ENCODE assay signal across 8 cellular contexts in the genomic region with DNA sequence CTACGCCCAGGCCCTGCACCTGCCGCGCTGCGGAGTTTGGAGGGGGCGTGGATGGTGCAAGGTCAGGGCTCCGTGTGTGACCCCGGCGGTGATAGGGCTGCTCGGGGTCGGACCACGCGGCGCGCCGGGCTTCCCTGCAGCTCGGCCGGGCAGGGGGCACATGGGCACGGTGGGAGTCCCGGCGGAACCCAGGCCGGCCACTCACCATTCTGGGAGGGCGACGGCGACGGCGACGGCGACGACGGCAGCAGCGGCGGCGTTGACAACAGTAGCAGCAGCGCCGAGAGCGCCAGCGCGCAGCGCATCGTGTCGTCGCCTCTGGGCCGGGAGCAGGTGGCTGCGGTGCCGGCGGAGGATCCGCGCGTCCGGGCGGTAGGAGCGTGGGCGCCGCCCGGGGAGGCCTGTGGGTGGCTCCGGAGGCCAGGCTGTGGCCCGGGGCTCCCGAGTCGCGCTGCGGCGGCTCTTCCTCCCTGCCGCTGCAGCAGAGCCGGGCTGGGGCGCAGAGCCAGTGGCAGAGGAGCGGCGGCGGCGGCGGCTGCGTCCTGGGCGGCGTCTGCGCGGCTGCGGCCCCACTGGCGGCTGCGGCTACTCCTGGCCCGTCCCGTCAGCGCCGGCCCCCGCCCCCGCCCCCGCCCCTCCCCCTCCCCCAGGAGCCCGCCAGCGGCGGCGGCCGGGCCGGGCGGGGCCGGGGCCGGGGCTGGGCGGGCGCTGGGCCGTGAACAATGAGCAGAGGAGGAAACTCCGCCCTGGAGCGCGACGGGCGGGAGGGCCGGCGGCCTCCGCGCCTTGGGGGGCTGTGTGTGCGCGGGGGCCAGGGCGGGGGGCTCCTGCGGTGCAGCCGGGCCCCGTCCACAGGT. TPM values are rescaled to one million over a fixed set of nuclear protein-coding genes. Genes with fewer than 3 reads are reported as not detected.
DNase-seq lines count a peak whose midpoint lies in the region; ATAC-seq and TF ChIP-seq lines count a peak whose summit lies in the region.

A gene (minus strand): TSS at position 574 of the 857 bp plus-strand sequence. CDS start 269 bp downstream, at position 305.

- peaks cover 0 to 5% of the 10 kb centered on the region in 2 donors for H3K4me1 ChIP-seq in breast epithelium

- H3K27me3 ChIP-seq in breast epithelium: no peaks in the 10 kb centered on the region

- ATAC-seq in HG02642 (IDR thresholded peaks at IDR 0.05; ENCODE audit: poor library complexity, unreplicated experiment): peak; percentile 70

- peak within 1 kb of the TSS; percentile 63 to 96 (median 68) for H3K4me3 ChIP-seq in breast epithelium
- peak within 1 kb of the TSS; percentile 36 to 52 (median 46) for H3K4me3 ChIP-seq in skin epidermis

- intact Hi-C loops in breast epithelium (cut with DNase I; ENCODE audit: low total_unique reads): no loop called here

- peak within 1 kb of the TSS; percentile 21 to 79 for H3K27ac ChIP-seq in breast epithelium
- peak within 1 kb of the TSS in 12 of 21 experiments; percentile 12 to 81 (median 58) for H3K27ac ChIP-seq in skin epidermis

- in situ Hi-C loops in GM13977 (cut with MboI; ENCODE audit: low pct_unique_long_range_greater_than_20kb, low sequenced_read_pairs, unreplicated experiment): no loop called here

- H3K9me3 ChIP-seq in breast epithelium: no peaks in the 10 kb centered on the region

- H3K36me3 ChIP-seq in breast epithelium: no peaks in the 10 kb centered on the region

- TF ChIP-seq POLR2A in breast epithelium (IDR thresholded peaks at IDR 0.05): no peak

- DNase-seq in GM13977 (ENCODE audit: low spot score): peak; percentile 93
- DNase-seq in NCI-H128 (lab: John Stamatoyannopoulos, UW; ENCODE audit: unreplicated experiment): peak; percentile 47
- DNase-seq in UCSD-AML1 (lab: John Stamatoyannopoulos, UW; ENCODE audit: unreplicated experiment): peak; percentile 45
- peak in 1 of 2 donors; percentile 38 for DNase-seq in breast epithelium (ENCODE audit: low spot score in 2 of 2)
- peak; percentile 91 for DNase-seq in iPS-NIHi7 (ENCODE audit: extremely low spot score)
- DNase-seq in dedifferentiated amniotic fluid mesenchymal stem cell (ENCODE audit: extremely low spot score): no peak

- TF ChIP-seq CTCF in GM13977 (IDR thresholded peaks at IDR 0.05; ENCODE audit: extremely low read depth, insufficient read depth, missing control alignments): no peak
- TF ChIP-seq CTCF in breast epithelium (IDR thresholded peaks at IDR 0.05): no peak

RNA-seq across cellular contexts. Expression of the gene that starts here (rescaled TPM):
- 10 to 100 TPM; 20.3 to 55.6 (median 33.1) TPM for total RNA-seq in breast epithelium
